Comparison of ENCODE assay signal across 1 cellular context in genomic region chr3:155034786-155035185, GRCh38.
TF ChIP-seq lines count a peak whose summit lies in the region.

No MANE protein-coding gene starts in this region.

TF ChIP-seq in IMR-90, 13 proteins besides CTCF, POLR2A, EP300 and RAD21:
- no peak for TF ChIP-seq FOS (IDR thresholded peaks at IDR 0.05; ENCODE audit: low read depth, low read length)
TF ChIP-seq in IMR-90: peak in this region for 0.
